In the genomic region with DNA sequence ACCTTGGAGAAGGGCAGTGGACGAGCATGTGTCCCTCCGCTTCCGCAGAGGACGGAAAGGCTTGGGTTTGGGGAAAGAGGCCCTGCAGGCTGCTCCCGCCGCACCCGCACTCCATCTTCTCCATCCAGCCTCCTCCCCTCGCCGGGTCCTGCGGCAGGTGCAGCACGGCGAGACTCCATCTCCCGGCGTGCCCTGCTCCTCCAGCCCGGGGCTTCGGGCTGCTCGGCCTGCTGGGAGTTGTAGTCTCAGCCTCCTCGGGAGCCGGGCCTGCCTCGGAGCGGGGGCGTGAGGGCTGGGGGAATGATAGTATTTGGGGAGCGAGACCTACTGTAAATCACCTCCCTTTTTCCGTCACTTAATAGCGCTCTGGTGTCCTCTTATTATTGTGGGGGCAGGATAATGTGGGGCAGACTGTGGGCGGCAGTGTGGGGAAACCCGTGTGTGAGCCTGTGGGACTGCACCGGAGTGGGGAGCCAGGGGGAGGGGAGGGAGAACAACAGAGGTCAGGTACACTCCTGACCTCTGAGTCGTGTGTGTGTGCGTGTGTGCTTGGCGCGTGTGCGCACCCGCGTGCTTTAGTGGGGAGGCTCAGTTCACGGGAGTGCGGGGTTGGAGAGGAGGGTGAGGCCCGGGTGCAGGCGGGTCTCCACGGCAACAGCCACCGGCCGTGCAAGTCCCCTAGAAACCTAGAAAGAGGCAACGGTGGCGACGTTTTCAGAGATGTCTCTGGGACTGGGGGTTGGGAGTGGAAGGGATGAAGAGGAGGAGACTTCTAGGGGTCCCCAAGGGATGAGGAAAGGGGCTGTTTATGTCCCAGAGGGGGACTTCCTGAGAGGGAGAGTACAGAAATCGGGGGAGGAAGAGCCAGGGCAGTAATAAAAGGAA, we compare ENCODE assay signal across 8 cellular contexts. TPM values are rescaled to one million over a fixed set of nuclear protein-coding genes. Genes with fewer than 3 reads are reported as not detected.
DNase-seq lines count a peak whose midpoint lies in the region; ATAC-seq, FAIRE-seq and TF ChIP-seq lines count a peak whose summit lies in the region.

No MANE protein-coding gene starts in this region.

- H4K5ac ChIP-seq in H1 (ENCODE audit: insufficient read length, low read depth, low read length) (peak overlapping the region; percentile 25), mesendoderm (ENCODE audit: low read length) (no peak overlapping the region)

- H3K79me1 ChIP-seq in H1 (ENCODE audit: low read depth, low read length), result no peaks in the 10 kb centered on the region
- H3K79me1 ChIP-seq in mesendoderm (ENCODE audit: low read length), result no peaks in the 10 kb centered on the region

- H3K79me2 ChIP-seq in H1 (ENCODE audit: control insufficient read depth in 1 of 2, insufficient read depth in 2 of 2, low read length in 2 of 2) (no peaks in the 10 kb centered on the region), mesendoderm (ENCODE audit: control insufficient read depth, insufficient read depth, low read length) (no peaks in the 10 kb centered on the region)

- no peak for FAIRE-seq in H1 (lab: Jason Lieb, UNC)

- H2BK120ac ChIP-seq in H1 (replicated peaks; ENCODE audit: low read depth, low read length) (no peak overlapping the region), mesendoderm (ENCODE audit: low read depth, low read length) (no peak overlapping the region)

- H3K27ac ChIP-seq in H1 (ENCODE audit: low read depth, low read length) (0 out of 2 replicates have a peak overlapping the region, but pooled peaks have one; percentile 63), mesendoderm (ENCODE audit: low read depth, low read length) (no peak overlapping the region)

- H2BK5ac ChIP-seq in H1 (ENCODE audit: low read depth, low read length) (peak overlapping the region; percentile 39), mesendoderm (ENCODE audit: low read length) (no peak overlapping the region)

- TF ChIP-seq CTCF in AG09309 (IDR thresholded peaks at IDR 0.05; ENCODE audit: control insufficient read depth, insufficient read depth, low read depth, low read length, missing control alignments) (no peak), H1 (IDR thresholded peaks at IDR 0.05; ENCODE audit: control extremely low read depth in 1 of 3, insufficient read depth in 1 of 3, low read depth in 1 of 3, low read length in 3 of 3) (no peak)

- H3K18ac ChIP-seq in H1 (ENCODE audit: extremely low read depth, low read length), result no peak overlapping the region; the same call in 1 of the 2 replicates
- no peak overlapping the region for H3K18ac ChIP-seq in mesendoderm (ENCODE audit: low read length)

- H3K4me1 ChIP-seq in H1 (replicated peaks in 1 of 4; ENCODE audit: control insufficient read depth in 3 of 4, insufficient read depth in 4 of 4, low read length in 3 of 4) (peaks cover 4 to 8% (median 7%) of the 10 kb centered on the region in 4 experiments), mesendoderm (ENCODE audit: control insufficient read depth, low read depth, low read length) (no peaks in the 10 kb centered on the region)

- H3K27me3 ChIP-seq in H1 (replicated peaks in 1 of 4; ENCODE audit: control insufficient read depth in 3 of 4, extremely low read depth in 1 of 4, insufficient read depth in 3 of 4, low read length in 3 of 4), result peaks cover 11 to 40% (median 34%) of the 10 kb centered on the region in 4 experiments
- H3K27me3 ChIP-seq in mesendoderm (ENCODE audit: insufficient read depth, low read length, poor library complexity), result peaks cover 30% of the 10 kb centered on the region

- H3K56ac ChIP-seq in H1 (replicated peaks; ENCODE audit: insufficient read length, low read depth, low read length), result no peak overlapping the region
- peak overlapping the region; percentile 51 for H3K56ac ChIP-seq in mesendoderm (ENCODE audit: low read length)

- peaks cover 14% of the 10 kb centered on the region; the same call in 1 of the 2 replicates for H3K23me2 ChIP-seq in H1 (ENCODE audit: low read depth, low read length)

- TF ChIP-seq RAD21 in H1 (IDR thresholded peaks at IDR 0.05 in 1 of 2, conservative IDR thresholded peaks at IDR 0.05 in 1 of 2; ENCODE audit: low read depth in 2 of 2, low read length in 2 of 2), result no peak

- CTCF ChIA-PET in H1 (lab: Charles Lee; ENCODE audit: partially characterized antibody), result interaction anchor here (1.2 to 1.9 kb wide), 5 partner anchors 12 to 104 kb away, joined by 3 to 5 read pairs (median 4); no protein-coding TSS in a partner anchor

- H3K14ac ChIP-seq in H1 (ENCODE audit: insufficient read length), result no peak overlapping the region

- peak; percentile 92 for ATAC-seq in HG03432 (IDR thresholded peaks at IDR 0.05; ENCODE audit: unreplicated experiment)

- 0 out of 2 replicates have a peak overlapping the region, but pooled peaks have one; percentile 61 for H2BK12ac ChIP-seq in H1 (ENCODE audit: low read depth, low read length)

- no peak overlapping the region for H3K4ac ChIP-seq in H1 (replicated peaks; ENCODE audit: insufficient read length, low read depth, low read length)
- no peak overlapping the region for H3K4ac ChIP-seq in mesendoderm (ENCODE audit: low read depth, low read length)

- POLR2A ChIA-PET in H1 (lab: Charles Lee; ENCODE audit: partially characterized antibody), result interaction anchor here (0.7 to 1.7 kb wide), 17 partner anchors 10 to 269 kb away, joined by 3 to 7 read pairs (median 4); a partner anchor contains a TSS

- DNase-seq in AG09309 (ENCODE audit: low read depth) (no peak), GM19238 (ENCODE audit: insufficient read length, low spot score) (peak; percentile 100), NCI-H748 treated with DMSO at 0.1 percent for 48 hours (lab: John Stamatoyannopoulos, UW) (peak; percentile 73), H1 (ENCODE audit: low read depth in 1 of 2, low spot score in 2 of 2) (peak in 1 of 2 experiments; percentile 58), mesendoderm (peak; percentile 89)
- DNase-seq in activated CD8-positive, alpha-beta memory T cell treated with anti-CD3 and anti-CD28 coated beads for 48 hours (ENCODE audit: low read depth in 2 of 3, low spot score in 2 of 3), result peak; percentile 56 to 64 (median 56)
- peak; percentile 74 for DNase-seq in stimulated activated CD8-positive, alpha-beta memory T cell treated with anti-CD3 and anti-CD28 coated beads, Interleukin-12 subunit alpha, Interleukin-12 subunit beta, amount 100 ng/mL, for 4 hours (ENCODE audit: low read depth)

- H2AFZ ChIP-seq in H1 (ENCODE audit: low read length), result peak overlapping the region; percentile 90; the same call in 1 of the 2 replicates

- peak overlapping the region; percentile 75 to 89 for H3K4me2 ChIP-seq in H1 (ENCODE audit: insufficient read depth in 1 of 2, low read depth in 2 of 2, low read length in 2 of 2)
- peak overlapping the region; percentile 72 for H3K4me2 ChIP-seq in mesendoderm (ENCODE audit: low read length)

- no peak overlapping the region for H2BK20ac ChIP-seq in H1 (ENCODE audit: low read length)

- H3K9ac ChIP-seq in H1 (replicated peaks in 1 of 4; ENCODE audit: extremely low read depth in 1 of 4, low read depth in 3 of 4, low read length in 3 of 4) (peak overlapping the region in 2 of 4 experiments; percentile 27 to 51; a peak in 3 of 7 replicates), mesendoderm (ENCODE audit: low read length) (peak overlapping the region; percentile 29)

- H4K20me1 ChIP-seq in H1 (replicated peaks in 1 of 2; ENCODE audit: control insufficient read depth in 1 of 2, insufficient read depth in 2 of 2, low read length in 2 of 2), result peaks cover 0 to 4% of the 10 kb centered on the region in 2 experiments

- no peak overlapping the region for H2AK5ac ChIP-seq in H1 (ENCODE audit: low read depth, low read length)
- no peak overlapping the region for H2AK5ac ChIP-seq in mesendoderm (ENCODE audit: low read length)

- no peak for TF ChIP-seq EP300 in H1 (IDR thresholded peaks at IDR 0.05; ENCODE audit: borderline replicate concordance in 1 of 2, low read depth in 2 of 2, low read length in 2 of 2)

- H4K8ac ChIP-seq in H1 (ENCODE audit: extremely low read depth, insufficient read depth, low read length) (peak overlapping the region; percentile 64), mesendoderm (ENCODE audit: low read depth, low read length) (no peak overlapping the region)

- H2BK15ac ChIP-seq in H1 (ENCODE audit: low read length) (peak overlapping the region; percentile 31; the same call in 1 of the 2 replicates), mesendoderm (replicated peaks; ENCODE audit: low read depth) (no peak overlapping the region)

- H3K36me3 ChIP-seq in H1 (ENCODE audit: control insufficient read depth in 2 of 4, insufficient read depth in 4 of 4, low read length in 3 of 4) (no peaks in the 10 kb centered on the region), mesendoderm (ENCODE audit: control insufficient read depth, insufficient read depth, low read length) (no peaks in the 10 kb centered on the region)

- H3K9me3 ChIP-seq in H1 (ENCODE audit: insufficient read depth in 2 of 2, low read depth in 1 of 2, low read length in 1 of 2), result no peaks in the 10 kb centered on the region

- H3K23ac ChIP-seq in H1 (ENCODE audit: insufficient read length), result no peak overlapping the region
- no peak overlapping the region for H3K23ac ChIP-seq in mesendoderm (ENCODE audit: low read length)

- H3K4me3 ChIP-seq in AG09309 (ENCODE audit: control insufficient read depth, low read depth, low read length) (peak overlapping the region; percentile 40), H1 (ENCODE audit: extremely low read depth in 1 of 4, insufficient read depth in 2 of 4, low read depth in 3 of 4, low read length in 4 of 4) (peak overlapping the region; percentile 78 to 90 (median 82)), mesendoderm (ENCODE audit: low read length) (peak overlapping the region; percentile 25)

- WGBS in H1 (ENCODE audit: extremely low coverage in 1 of 2, insufficient coverage in 1 of 2, insufficient read length in 1 of 2, insufficient replicate concordance in 2 of 2, low coverage in 1 of 2, low lambda C conversion rate in 2 of 2, missing lambda C conversion rate in 1 of 2), 2 experiments, result 2% methylated on average over 44 of the region's 46 CpGs; no CpG with 5 or more reads in 1 of the 2 experiments
- WGBS in mesendoderm (ENCODE audit: extremely low coverage, insufficient coverage, low lambda C conversion rate), result no CpG with 5 or more reads among the region's 46 CpGs

- no peak for TF ChIP-seq POLR2A in H1 (IDR thresholded peaks at IDR 0.05; ENCODE audit: control extremely low read depth in 1 of 2, low read depth in 2 of 2, low read length in 2 of 2)

- H4K91ac ChIP-seq in H1 (replicated peaks; ENCODE audit: insufficient read length, low read length), result peak overlapping the region; percentile 60

RNA-seq across cellular contexts. Expression of a gene that starts 4.1 kb away (rescaled TPM):
- 1.5 and 1.6 TPM in 2 replicates for total RNA-seq in H1 (2021; fragmentation: NEBNext Ultra II Directional; extraction: Animal tissue kit (Norgen Biotek cat#: 25700))
- polyA plus RNA-seq in H1 (2011; rRNA removed), result 0.53 and 0.63 TPM in 2 replicates
- 0.70 TPM for polyA plus RNA-seq in H1 (2011; cell fraction: cytosol; rRNA removed)
- polyA plus RNA-seq in H1 (2011; cell fraction: nucleus; rRNA removed), result 1.9 TPM
- 0.68 to 1.1 TPM (median 0.97 TPM) in 4 replicates for polyA plus RNA-seq in H1 (2012, experiment 1 of 2)
- 0.50 TPM for polyA plus RNA-seq in H1 (2012, experiment 2 of 2)
- 0.26 TPM for polyA plus RNA-seq in H1 (2013, experiment 1 of 2)
- 0.22 TPM for polyA plus RNA-seq in H1 (2013, experiment 2 of 2)
- 0.60 and 0.76 TPM in 2 replicates for polyA minus RNA-seq in H1 (2011; rRNA and poly(A)+ RNA removed)
- polyA minus RNA-seq in H1 (2011; cell fraction: cytosol; rRNA and poly(A)+ RNA removed), result 0.66 TPM
- 1.1 TPM for polyA minus RNA-seq in H1 (2011; cell fraction: nucleus; rRNA and poly(A)+ RNA removed)
- 0.06 TPM for polyA plus RNA-seq in mesendoderm (2013, experiment 1 of 2)
- 0.07 TPM for polyA plus RNA-seq in mesendoderm (2013, experiment 2 of 2)

RNA-seq across cellular contexts. Expression of a gene that starts 18.1 kb away (rescaled TPM):
- total RNA-seq in H1 (2021; fragmentation: NEBNext Ultra II Directional; extraction: Animal tissue kit (Norgen Biotek cat#: 25700)), result 33.9 and 37.2 TPM in 2 replicates
- 134 and 168 TPM in 2 replicates for polyA plus RNA-seq in H1 (2011; rRNA removed)
- 125 TPM for polyA plus RNA-seq in H1 (2011; cell fraction: cytosol; rRNA removed)
- 70.6 TPM for polyA plus RNA-seq in H1 (2011; cell fraction: nucleus; rRNA removed)
- polyA plus RNA-seq in H1 (2012, experiment 1 of 2), result 48.8 to 75.5 TPM (median 71.2 TPM) in 4 replicates
- polyA plus RNA-seq in H1 (2012, experiment 2 of 2), result 54.9 TPM
- 53.9 TPM for polyA plus RNA-seq in H1 (2013, experiment 1 of 2)
- 54.5 TPM for polyA plus RNA-seq in H1 (2013, experiment 2 of 2)
- 7.8 and 8.3 TPM in 2 replicates for polyA minus RNA-seq in H1 (2011; rRNA and poly(A)+ RNA removed)
- polyA minus RNA-seq in H1 (2011; cell fraction: cytosol; rRNA and poly(A)+ RNA removed), result 11.4 TPM
- 24.6 TPM for polyA minus RNA-seq in H1 (2011; cell fraction: nucleus; rRNA and poly(A)+ RNA removed)
- 36.2 TPM for polyA plus RNA-seq in mesendoderm (2013, experiment 1 of 2)
- 35.8 TPM for polyA plus RNA-seq in mesendoderm (2013, experiment 2 of 2)

RNA-seq across cellular contexts. Expression of a gene that starts 50.7 kb away (rescaled TPM):
- total RNA-seq in H1 (2021; fragmentation: NEBNext Ultra II Directional; extraction: Animal tissue kit (Norgen Biotek cat#: 25700)), result not detected in 2 replicates
- polyA plus RNA-seq in H1 (2011; rRNA removed), result not detected in 2 replicates
- not detected for polyA plus RNA-seq in H1 (2011; cell fraction: cytosol; rRNA removed)
- not detected for polyA plus RNA-seq in H1 (2011; cell fraction: nucleus; rRNA removed)
- polyA plus RNA-seq in H1 (2012, experiment 1 of 2), result 0.13 to 0.58 TPM (median 0.47 TPM) in 3 of 4 replicates, not detected in the other
- polyA plus RNA-seq in H1 (2012, experiment 2 of 2), result 0.22 TPM
- polyA plus RNA-seq in H1 (2013, experiment 1 of 2), result not detected
- polyA plus RNA-seq in H1 (2013, experiment 2 of 2), result not detected
- polyA minus RNA-seq in H1 (2011; rRNA and poly(A)+ RNA removed), result not detected in 2 replicates
- polyA minus RNA-seq in H1 (2011; cell fraction: cytosol; rRNA and poly(A)+ RNA removed), result not detected
- polyA minus RNA-seq in H1 (2011; cell fraction: nucleus; rRNA and poly(A)+ RNA removed), result not detected
- polyA plus RNA-seq in mesendoderm (2013, experiment 1 of 2), result not detected
- polyA plus RNA-seq in mesendoderm (2013, experiment 2 of 2), result not detected

Comparison
In these comparisons a context has a peak if more than half of its experiments do, and no peak if none do; other contexts are left out.
1. H3K4me3 ChIP-seq: peak in every context shown above with its lines; median percentile 82 in H1; 40 in AG09309; 25 in mesendoderm.